7 cellular contexts compared by ENCODE assay signal in the genomic region with DNA sequence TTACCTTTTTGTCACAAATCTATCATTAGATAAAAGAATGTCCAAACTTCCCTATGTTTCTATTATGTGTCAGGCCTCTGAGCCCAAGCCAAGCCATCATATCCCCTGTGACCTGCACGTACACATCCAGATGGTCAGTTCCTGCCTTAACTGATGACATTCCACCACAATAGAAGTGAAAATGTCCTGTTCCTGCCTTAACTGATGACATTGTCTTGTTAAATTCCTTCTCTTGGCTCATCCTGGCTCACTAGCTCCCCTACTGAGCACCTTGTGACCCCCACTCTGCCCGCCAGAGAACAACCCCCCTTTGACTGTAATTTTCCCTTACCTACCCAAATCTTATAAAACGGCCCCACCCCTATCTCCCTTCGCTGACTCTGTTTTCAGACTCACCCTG.
A peak's percentile ranks its signal among the peaks of the same experiment; 100 is the strongest.
DNase-seq lines count a peak whose midpoint lies in the region; ATAC-seq, FAIRE-seq and TF ChIP-seq lines count a peak whose summit lies in the region.
"Not testable (repeated sequence)": the region's sequence is repeated elsewhere in the genome, so short reads cannot be mapped to it uniquely, and the experiment has no call there.

No MANE protein-coding gene starts in this region.

- not testable (repeated sequence) for H4K5ac ChIP-seq in H1 (ENCODE audit: insufficient read length, low read depth, low read length); mesendoderm (ENCODE audit: low read length)

- 0 out of 2 replicates have a peak overlapping the region, but pooled peaks have one; percentile 39 for H3K27ac Mint-ChIP-seq in GM23338

- ATAC-seq in GM23338 = not testable (repeated sequence)

- peaks cover 31% of the 10 kb centered on the region for H3K9me3 Mint-ChIP-seq in GM23338

- CTCF ChIA-PET in H1 (lab: Charles Lee; ENCODE audit: partially characterized antibody) = interaction anchor here (0.8 kb wide), 1 partner anchor 306 kb away, joined by 4 read pairs; no protein-coding TSS in a partner anchor

- not testable (repeated sequence) for FAIRE-seq in H1 (lab: Jason Lieb, UNC)

- H3K9me2 ChIP-seq in GM23338 (ENCODE audit: insufficient read depth) = peaks cover 13% of the 10 kb centered on the region

- POLR2A ChIA-PET in H1 (lab: Charles Lee; ENCODE audit: partially characterized antibody) = not testable (repeated sequence)

- not testable (repeated sequence) for H3K14ac ChIP-seq in H1 (ENCODE audit: insufficient read length)

- H2BK20ac ChIP-seq in H1 (ENCODE audit: low read length) = not testable (repeated sequence)

- peak overlapping the region; percentile 92 for H3K9ac ChIP-seq in HUES6 (ENCODE audit: low read length)
- not testable (repeated sequence) for H3K9ac ChIP-seq in H1 (replicated peaks in 1 of 4; ENCODE audit: extremely low read depth in 1 of 4, low read depth in 3 of 4, low read length in 3 of 4); mesendoderm (ENCODE audit: low read length)

- not testable (repeated sequence) for TF ChIP-seq CTCF in GM23338 (conservative IDR thresholded peaks at IDR 0.05; ENCODE audit: low read depth in 2 of 2); H1 (IDR thresholded peaks at IDR 0.05; ENCODE audit: control extremely low read depth in 1 of 3, insufficient read depth in 1 of 3, low read depth in 1 of 3, low read length in 3 of 3)
- 0 out of 2 replicates have a peak, but pooled peaks have one; percentile 2 for TF ChIP-seq CTCF in WERI-Rb-1 (IDR thresholded peaks at IDR 0.05; ENCODE audit: low read depth, low read length)

- TF ChIP-seq POLR2A in H1 (IDR thresholded peaks at IDR 0.05; ENCODE audit: control extremely low read depth in 1 of 2, low read depth in 2 of 2, low read length in 2 of 2) = not testable (repeated sequence)

- H3K79me2 ChIP-seq in GM23338 (replicated peaks; ENCODE audit: insufficient read depth); H1 (ENCODE audit: control insufficient read depth in 1 of 2, insufficient read depth in 2 of 2, low read length in 2 of 2); mesendoderm (ENCODE audit: control insufficient read depth, insufficient read depth, low read length): not testable (repeated sequence)

- not testable (repeated sequence) for H3K23ac ChIP-seq in H1 (ENCODE audit: insufficient read length); mesendoderm (ENCODE audit: low read length)

- DNase-seq in GM23338 (ENCODE audit: low spot score) (peak; percentile 25), iPS DF 19.7 (ENCODE audit: low read depth, low spot score) (peak; percentile 28), mesendoderm (peak; percentile 22)
- DNase-seq in NK-92 treated with Interleukin-12 subunit alpha and Interleukin-12 subunit beta, amount 100 ng/mL, for 24 hours (lab: John Stamatoyannopoulos, UW) = peak; percentile 38
- DNase-seq in WERI-Rb-1; H1 (ENCODE audit: low read depth in 1 of 2, low spot score in 2 of 2): not testable (repeated sequence)

- H3K4me2 ChIP-seq in GM23338; H1 (ENCODE audit: insufficient read depth in 1 of 2, low read depth in 2 of 2, low read length in 2 of 2); mesendoderm (ENCODE audit: low read length): not testable (repeated sequence)

- peaks cover 14% of the 10 kb centered on the region for H3K4me1 Mint-ChIP-seq in GM23338

- not testable (repeated sequence) for H3K23me2 ChIP-seq in H1 (ENCODE audit: low read depth, low read length)

- not testable (repeated sequence) for H2AFZ ChIP-seq in GM23338; H1 (ENCODE audit: low read length)

- not testable (repeated sequence) for H2BK15ac ChIP-seq in H1 (ENCODE audit: low read length); mesendoderm (replicated peaks; ENCODE audit: low read depth)

- H3K4me3 Mint-ChIP-seq in GM23338 = not testable (repeated sequence)

- not testable (repeated sequence) for H3K27me3 Mint-ChIP-seq in GM23338 (ENCODE audit: insufficient read depth, low read depth, poor library complexity)

- H3K18ac ChIP-seq in H1 (ENCODE audit: extremely low read depth, low read length); mesendoderm (ENCODE audit: low read length): not testable (repeated sequence)

- not testable (repeated sequence) for H3K4me3 ChIP-seq in GM23338; WERI-Rb-1 (ENCODE audit: low read depth, low read length); H1 (ENCODE audit: extremely low read depth in 1 of 4, insufficient read depth in 2 of 4, low read depth in 3 of 4, low read length in 4 of 4); mesendoderm (ENCODE audit: low read length)
- peak overlapping the region; percentile 64; the same call in 1 of the 2 replicates for H3K4me3 ChIP-seq in HUES6 (ENCODE audit: low read depth, low read length)

- H3K79me1 ChIP-seq in H1 (ENCODE audit: low read depth, low read length); mesendoderm (ENCODE audit: low read length): not testable (repeated sequence)

- not testable (repeated sequence) for H2BK12ac ChIP-seq in H1 (ENCODE audit: low read depth, low read length)

- peaks cover 12% of the 10 kb centered on the region for H3K9me3 ChIP-seq in HUES6 (ENCODE audit: control insufficient read depth, insufficient read depth, low read depth, low read length)
- not testable (repeated sequence) for H3K9me3 ChIP-seq in WERI-Rb-1 (ENCODE audit: severe bottlenecking); H1 (ENCODE audit: insufficient read depth in 2 of 2, low read depth in 1 of 2, low read length in 1 of 2)

- H3F3A ChIP-seq in GM23338 (replicated peaks; ENCODE audit: low read depth) = not testable (repeated sequence)

- H2BK120ac ChIP-seq in H1 (replicated peaks; ENCODE audit: low read depth, low read length) = not testable (repeated sequence)
- peak overlapping the region; percentile 36 for H2BK120ac ChIP-seq in mesendoderm (ENCODE audit: low read depth, low read length)

- H3K36me3 ChIP-seq in GM23338 (ENCODE audit: insufficient read depth); HUES6 (ENCODE audit: control insufficient read depth, insufficient read depth, low read length); WERI-Rb-1; H1 (ENCODE audit: control insufficient read depth in 2 of 4, insufficient read depth in 4 of 4, low read length in 3 of 4); mesendoderm (ENCODE audit: control insufficient read depth, insufficient read depth, low read length): not testable (repeated sequence)

- H3K4ac ChIP-seq in H1 (replicated peaks; ENCODE audit: insufficient read length, low read depth, low read length); mesendoderm (ENCODE audit: low read depth, low read length): not testable (repeated sequence)

- not testable (repeated sequence) for TF ChIP-seq EP300 in H1 (IDR thresholded peaks at IDR 0.05; ENCODE audit: borderline replicate concordance in 1 of 2, low read depth in 2 of 2, low read length in 2 of 2)

- H4K91ac ChIP-seq in H1 (replicated peaks; ENCODE audit: insufficient read length, low read length) = not testable (repeated sequence)

- WGBS in H1 (ENCODE audit: extremely low coverage in 1 of 2, insufficient coverage in 1 of 2, insufficient read length in 1 of 2, insufficient replicate concordance in 2 of 2, low coverage in 1 of 2, low lambda C conversion rate in 2 of 2, missing lambda C conversion rate in 1 of 2), 2 experiments = 71% methylated on average over 4 of the region's 4 CpGs; no CpG with 5 or more reads in 1 of the 2 experiments
- whole genome bisulfite sequencing in mesendoderm (ENCODE audit: extremely low coverage, insufficient coverage, low lambda C conversion rate) = no CpG with 5 or more reads among the region's 4 CpGs

- not testable (repeated sequence) for H3K4me1 ChIP-seq in GM23338 (ENCODE audit: insufficient read depth); HUES6 (ENCODE audit: control insufficient read depth, insufficient read depth, low read length); H1 (replicated peaks in 1 of 4; ENCODE audit: control insufficient read depth in 3 of 4, insufficient read depth in 4 of 4, low read length in 3 of 4); mesendoderm (ENCODE audit: control insufficient read depth, low read depth, low read length)

- H3K27ac ChIP-seq in GM23338 (ENCODE audit: low read depth) = peak overlapping the region; percentile 66; the same call in 1 of the 2 replicates
- peak overlapping the region; percentile 54; the same call in 1 of the 2 replicates for H3K27ac ChIP-seq in HUES6 (ENCODE audit: low read depth, low read length)
- H3K27ac ChIP-seq in WERI-Rb-1; H1 (ENCODE audit: low read depth, low read length); mesendoderm (ENCODE audit: low read depth, low read length): not testable (repeated sequence)

- peak in 1 of 2 experiments; percentile 9; a peak in 1 of 4 replicates for TF ChIP-seq RAD21 in H1 (IDR thresholded peaks at IDR 0.05 in 1 of 2, conservative IDR thresholded peaks at IDR 0.05 in 1 of 2; ENCODE audit: low read depth in 2 of 2, low read length in 2 of 2)

- peaks cover 50% of the 10 kb centered on the region for H3K36me3 Mint-ChIP-seq in GM23338 (ENCODE audit: low read depth)

- peak overlapping the region; percentile 86; the same call in 1 of the 2 replicates for H2BK5ac ChIP-seq in H1 (ENCODE audit: low read depth, low read length)
- H2BK5ac ChIP-seq in mesendoderm (ENCODE audit: low read length) = not testable (repeated sequence)

- not testable (repeated sequence) for H3K27me3 ChIP-seq in GM23338 (ENCODE audit: insufficient read depth); HUES6 (ENCODE audit: control insufficient read depth, insufficient read depth, low read length); WERI-Rb-1 (ENCODE audit: insufficient read depth, low read depth, severe bottlenecking); H1 (replicated peaks in 1 of 4; ENCODE audit: control insufficient read depth in 3 of 4, extremely low read depth in 1 of 4, insufficient read depth in 3 of 4, low read length in 3 of 4); mesendoderm (ENCODE audit: insufficient read depth, low read length, poor library complexity)

- not testable (repeated sequence) for H3K56ac ChIP-seq in H1 (replicated peaks; ENCODE audit: insufficient read length, low read depth, low read length); mesendoderm (ENCODE audit: low read length)

- not testable (repeated sequence) for H2AK5ac ChIP-seq in H1 (ENCODE audit: low read depth, low read length); mesendoderm (ENCODE audit: low read length)

- H4K20me1 ChIP-seq in GM23338 (replicated peaks; ENCODE audit: insufficient read depth); H1 (replicated peaks in 1 of 2; ENCODE audit: control insufficient read depth in 1 of 2, insufficient read depth in 2 of 2, low read length in 2 of 2): not testable (repeated sequence)

- not testable (repeated sequence) for H4K8ac ChIP-seq in H1 (ENCODE audit: extremely low read depth, insufficient read depth, low read length); mesendoderm (ENCODE audit: low read depth, low read length)
